Comparison of ENCODE assay signal across 13 cellular contexts in the genomic region with DNA sequence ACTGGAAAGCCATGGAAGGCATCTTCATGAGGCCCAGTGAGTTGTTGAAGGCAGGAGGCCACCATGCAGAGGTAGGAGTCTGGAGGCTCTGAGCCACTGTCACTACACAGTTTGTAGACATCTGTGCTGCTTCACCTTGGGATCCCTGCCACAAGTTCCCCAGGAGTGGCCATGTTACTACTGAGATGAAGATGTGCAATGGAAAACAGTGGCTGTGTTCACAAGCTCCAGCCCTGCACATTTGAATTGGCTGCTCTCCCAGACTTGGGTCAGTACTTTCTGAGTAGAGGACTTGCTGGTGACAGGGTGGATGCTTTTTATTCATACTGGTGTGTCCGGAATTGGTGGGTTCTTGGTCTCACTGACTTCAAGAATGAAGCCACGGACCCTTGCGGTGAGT.
"Had no signal": no experiment of that assay in that cellular context is flagged by ENCODE, and none has a peak within 500 bp of the region (broad histone marks: within the 10 kb centered on the region; RNA-seq: fewer than 3 reads in every experiment).

No MANE protein-coding gene starts in this region.

- H3K27me3 ChIP-seq: sigmoid colon, tibial artery, uterus had no signal

- H3K27ac ChIP-seq: psoas muscle, sigmoid colon, tibial artery, uterus had no signal

- H3K4me1 ChIP-seq: psoas muscle, sigmoid colon, tibial artery, uterus had no signal

- H3K4me3 ChIP-seq: psoas muscle, sigmoid colon, tibial artery, uterus had no signal

- ATAC-seq: activated CD8-positive, alpha-beta T cell treated with anti-CD3 and anti-CD28 coated beads for 36 hours; esophagus mucosa; psoas muscle had no signal

- DNase-seq: activated CD4-positive, alpha-beta T cell treated with anti-CD3 and anti-CD28 coated beads for 4 hours; activated CD8-positive, alpha-beta T cell treated with anti-CD3 and anti-CD28 coated beads for 36 hours; activated naive CD8-positive, alpha-beta T cell treated with anti-CD3 and anti-CD28 coated beads, Interleukin-2, amount 10 ng/mL, durations not matched to agents 7 days and 5 days; activated T-cell treated with anti-CD3 and anti-CD28 coated beads, Interleukin-2, amount 50 U/mL, for 72 hours; cerebellar nuclear complex; psoas muscle; sigmoid colon; stimulated activated CD4-positive, alpha-beta T cell treated with anti-CD3 and anti-CD28 coated beads, Interleukin-1b, Interleukin-23, amount 100 ng/mL, for 48 hours; T-helper 2 cell; uterus had no signal

- H3K4me1 Mint-ChIP-seq: nephron had no signal

- H3K4me3 Mint-ChIP-seq: activated CD8-positive, alpha-beta T cell treated with anti-CD3 and anti-CD28 coated beads for 36 hours; activated naive CD8-positive, alpha-beta T cell treated with anti-CD3 and anti-CD28 coated beads, Interleukin-2, amount 10 ng/mL, durations not matched to agents 7 days and 5 days; activated T-cell treated with anti-CD3 and anti-CD28 coated beads, Interleukin-2, amount 50 U/mL, for 72 hours; nephron had no signal

- H3K27ac Mint-ChIP-seq: activated CD8-positive, alpha-beta T cell treated with anti-CD3 and anti-CD28 coated beads for 36 hours; activated T-cell treated with anti-CD3 and anti-CD28 coated beads, Interleukin-2, amount 50 U/mL, for 72 hours; nephron had no signal

- H3K9me3 ChIP-seq: psoas muscle, tibial artery, uterus had no signal

- H3K36me3 ChIP-seq: sigmoid colon, tibial artery, uterus had no signal
